ENCODE assay signal across 13 cellular contexts in the genomic region with DNA sequence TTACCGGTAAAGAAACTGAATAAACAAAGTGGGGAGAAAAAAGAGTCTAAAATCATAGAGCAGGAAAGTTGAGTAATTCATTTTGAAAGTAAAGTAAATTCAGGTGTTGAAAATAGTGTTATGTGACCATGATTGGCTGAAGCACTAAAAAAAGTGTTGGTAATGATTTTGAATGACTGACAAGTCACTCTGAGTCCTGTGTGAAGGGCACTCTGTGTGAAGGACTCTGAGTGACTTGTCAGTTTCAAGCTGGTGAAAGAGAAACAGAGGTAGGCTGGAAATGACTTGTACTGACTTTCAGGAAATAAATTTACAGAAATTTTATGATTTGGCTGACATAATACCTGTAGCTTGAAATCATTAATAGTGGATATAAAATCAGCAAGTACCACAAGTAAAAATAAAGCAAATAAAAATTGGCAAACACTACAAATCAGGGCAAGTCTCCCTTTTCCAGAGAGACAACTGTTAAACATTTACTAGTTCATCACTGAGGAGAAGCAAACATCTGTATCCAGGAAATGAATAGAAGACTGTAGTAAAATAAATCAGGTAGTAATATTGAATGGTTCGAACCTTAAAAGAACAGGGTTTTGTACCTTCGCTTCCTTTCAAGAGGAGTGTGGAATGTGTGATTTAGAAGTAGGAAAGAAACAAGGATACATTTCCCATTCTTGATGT.
"Had no signal": no experiment of that assay in that cellular context is flagged by ENCODE, and none has a peak within 500 bp of the region (broad histone marks: within the 10 kb centered on the region; RNA-seq: fewer than 3 reads in every experiment).

No MANE protein-coding gene starts in this region.

- H3K27ac ChIP-seq: breast epithelium, coronary artery, gastroesophageal sphincter, heart left ventricle had no signal

- H3K9me3 ChIP-seq: breast epithelium, gastroesophageal sphincter, heart left ventricle had no signal

- H3K27me3 ChIP-seq: breast epithelium, gastroesophageal sphincter, heart left ventricle had no signal

- H3K4me1 ChIP-seq: breast epithelium, gastroesophageal sphincter, heart left ventricle had no signal

- H3K4me3 ChIP-seq: breast epithelium, coronary artery, gastroesophageal sphincter, heart left ventricle had no signal

- FAIRE-seq: astrocyte had no signal

- ATAC-seq: gastroesophageal sphincter had no signal

- H3K36me3 ChIP-seq: breast epithelium, gastroesophageal sphincter, heart left ventricle had no signal

- DNase-seq: activated CD4-positive, alpha-beta T cell treated with anti-CD3 and anti-CD28 coated beads, Interleukin-2, amount 50 U/mL, for 4 hours; activated gamma-delta T cell; heart left ventricle; immature natural killer cell; retina; stimulated activated CD4-positive, alpha-beta T cell treated with anti-CD3 and anti-CD28 coated beads, Interleukin-12 subunit alpha, Interleukin-12 subunit beta, amount 100 ng/mL, for 4 hours; stimulated activated CD4-positive, alpha-beta T cell treated with anti-CD3 and anti-CD28 coated beads, Interleukin-1b, Interleukin-23, amount 100 ng/mL, for 48 hours; stimulated activated CD8-positive, alpha-beta memory T cell treated with anti-CD3 and anti-CD28 coated beads, Interleukin-4, amount 100 ng/mL, for 48 hours; stimulated activated naive CD4-positive, alpha-beta T cell had no signal
